In genomic region chr6:139290787-139291294, GRCh38 we compare ENCODE assay signal across 8 cellular contexts. TPM values are rescaled to one million over a fixed set of nuclear protein-coding genes. Genes with fewer than 3 reads are reported as not detected.
DNase-seq lines count a peak whose midpoint lies in the region; ATAC-seq, FAIRE-seq and TF ChIP-seq lines count a peak whose summit lies in the region.

No MANE protein-coding gene starts in this region.

- peak overlapping the region; percentile 20 to 78 (median 70) for H3K27ac ChIP-seq in tibial nerve

- peak in 1 of 2 donors; percentile 71 for TF ChIP-seq EP300 in tibial nerve (IDR thresholded peaks at IDR 0.05)

- H3K4me1 Mint-ChIP-seq in IgD-negative memory B cell: peaks cover 25 to 46% (median 40%) of the 10 kb centered on the region in 3 donors

- ATAC-seq in GM21526 (IDR thresholded peaks at IDR 0.05; ENCODE audit: low FRiP score, unreplicated experiment): peak; percentile 84
- ATAC-seq in left lobe of liver: peak; percentile 55

- no peaks in the 10 kb centered on the region for H3K9me3 Mint-ChIP-seq in IgD-negative memory B cell

- no peaks in the 10 kb centered on the region for H3K27me3 ChIP-seq in adipocyte (replicated peaks; ENCODE audit: control insufficient read depth, insufficient read depth, low read length)
- no peaks in the 10 kb centered on the region for H3K27me3 ChIP-seq in tibial nerve

- FAIRE-seq in GM12891 (lab: Jason Lieb, UNC): peak; percentile 93

- TF ChIP-seq CTCF in tibial nerve (IDR thresholded peaks at IDR 0.05): no peak

- no peaks in the 10 kb centered on the region for H3K36me3 ChIP-seq in adipocyte (ENCODE audit: control insufficient read depth, insufficient read depth, low read length, severe bottlenecking)
- H3K36me3 ChIP-seq in tibial nerve: no peaks in the 10 kb centered on the region

- no peak for TF ChIP-seq POLR2A in GM12891 (IDR thresholded peaks at IDR 0.05; ENCODE audit: low read depth, low read length)
- TF ChIP-seq POLR2A in tibial nerve (IDR thresholded peaks at IDR 0.05): no peak

- peaks cover 1% of the 10 kb centered on the region for H3K27me3 Mint-ChIP-seq in IgD-negative memory B cell

- no peak overlapping the region for H3K9ac ChIP-seq in adipocyte (ENCODE audit: low read length)

- 11 to 14% methylated on average over 4 of the region's 4 CpGs for WGBS in tibial nerve, 2 donors

- peak overlapping the region; percentile 75 to 97 (median 94) for H3K27ac Mint-ChIP-seq in IgD-negative memory B cell

- H3K9me3 ChIP-seq in adipocyte (ENCODE audit: control insufficient read depth, low read length) (no peaks in the 10 kb centered on the region), tibial nerve (no peaks in the 10 kb centered on the region)

- H3K4me3 ChIP-seq in adipocyte (ENCODE audit: low read length) (no peak overlapping the region), tibial nerve (peak overlapping the region in 1 of 4 donors; percentile 2)

- H3K4me3 Mint-ChIP-seq in IgD-negative memory B cell: peak overlapping the region; percentile 74 to 85 (median 83)

- H3K4me1 ChIP-seq in adipocyte (ENCODE audit: control insufficient read depth, insufficient read depth, low read length): peaks cover 10% of the 10 kb centered on the region
- H3K4me1 ChIP-seq in tibial nerve: peaks cover 0 to 25% (median 13%) of the 10 kb centered on the region in 4 donors

- peaks cover 15% of the 10 kb centered on the region for H3K36me3 Mint-ChIP-seq in IgD-negative memory B cell

- DNase-seq in GM12891 (ENCODE audit: insufficient read length, low spot score): peak; percentile 39
- peak; percentile 41 for DNase-seq in adipocyte (ENCODE audit: low read depth)
- DNase-seq in left lobe of liver (ENCODE audit: low spot score): no peak
- DNase-seq in tibial nerve (ENCODE audit: low spot score in 2 of 2): peak in 1 of 2 donors; percentile 17
- DNase-seq in NCI-H1092 treated with DMSO at 0.1 percent for 48 hours (lab: John Stamatoyannopoulos, UW): no peak
- DNase-seq in NCI-H1048 (lab: John Stamatoyannopoulos, UW): no peak

TF ChIP-seq in GM12891, 5 proteins besides CTCF, POLR2A, EP300 and RAD21:
- TF ChIP-seq PAX5 (IDR thresholded peaks at IDR 0.05; ENCODE audit: insufficient read depth, low read length, severe bottlenecking) (no peak), SPI1 (IDR thresholded peaks at IDR 0.05; ENCODE audit: low read depth, low read length) (0 out of 2 replicates have a peak, but pooled peaks have one; percentile 15), POLR2AphosphoS5 (IDR thresholded peaks at IDR 0.05; ENCODE audit: low read depth, low read length) (0 out of 2 replicates have a peak, but pooled peaks have one; percentile 29), TAF1 (IDR thresholded peaks at IDR 0.05; ENCODE audit: low read depth, low read length) (no peak), POU2F2 (IDR thresholded peaks at IDR 0.05; ENCODE audit: low read depth, low read length) (no peak)

RNA-seq across cellular contexts. Expression of gene TXLNB, which starts 1.0 kb away (rescaled TPM):
- 1.7 TPM for polyA plus RNA-seq in GM12891 (2012; ENCODE audit: low read depth, missing spikeins)
- 1.9 TPM for polyA plus RNA-seq in IgD-negative memory B cell
- total RNA-seq in left lobe of liver (0.10 TPM), tibial nerve (under 1 TPM; under 0.01 to 0.63 (median 0.26) TPM)

Comparison
In these comparisons a context has a peak if more than half of its experiments do, and no peak if none do; other contexts are left out.
1. DNase-seq: peak in GM12891 (single experiment) and adipocyte (single experiment); none in left lobe of liver (single experiment), NCI-H1092 treated with DMSO at 0.1 percent for 48 hours (single experiment) and NCI-H1048 (single experiment).